ENCODE assay signal across 8 cellular contexts in the genomic region with DNA sequence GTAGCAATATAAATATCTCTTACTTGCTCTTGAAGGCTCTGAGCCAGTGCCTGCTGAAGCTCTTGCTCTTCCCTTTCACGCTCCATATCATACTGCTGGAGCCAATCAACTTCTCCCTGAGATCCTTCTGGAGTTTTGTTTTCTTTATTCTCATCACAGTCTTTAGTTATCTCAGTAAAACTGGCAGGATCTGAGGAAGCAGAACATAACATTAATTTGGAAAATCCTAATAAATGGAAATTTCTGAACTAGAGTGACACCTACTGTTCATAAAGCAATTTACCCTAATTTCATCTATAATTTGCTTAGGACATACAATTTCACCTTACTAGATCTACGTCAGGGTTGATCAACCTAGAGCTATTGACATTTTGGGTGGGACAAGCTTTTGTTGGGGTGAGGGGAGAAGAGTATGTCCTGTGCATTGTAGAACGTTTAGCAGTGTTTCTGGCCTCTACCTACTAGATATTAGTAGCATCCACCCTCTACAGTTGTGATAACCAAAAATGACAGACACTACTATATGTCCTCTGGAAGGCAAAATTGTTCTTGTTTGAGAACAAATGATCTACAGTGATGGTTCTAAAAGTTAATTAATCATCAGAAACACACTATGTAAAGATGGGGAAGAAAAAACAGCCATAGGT. TPM values are rescaled to one million over a fixed set of nuclear protein-coding genes. Genes with fewer than 3 reads are reported as not detected.
A peak's percentile ranks its signal among the peaks of the same experiment; 100 is the strongest.
DNase-seq lines count a peak whose midpoint lies in the region; ATAC-seq and TF ChIP-seq lines count a peak whose summit lies in the region.

No MANE protein-coding gene starts in this region.

- CTCF ChIA-PET in AG04450 (lab: Charles Lee) (interaction anchor here (0.5 to 2.1 kb wide), 21 partner anchors 8 to 194 kb away, joined by 3 to 18 read pairs (median 5); a partner anchor contains a TSS), HEK293 (lab: Yijun Ruan, JAX) (interaction anchor here (0.6 to 2.2 kb wide), 21 partner anchors 9 to 194 kb away, joined by 3 to 11 read pairs (median 3); a partner anchor contains a TSS)
- CTCF ChIA-PET in activated CD4-positive, alpha-beta memory T cell treated with anti-CD3 and anti-CD28 coated beads for 36 hours (lab: Charles Lee): interaction anchor here (0.8 to 1.7 kb wide), 11 partner anchors 8 to 191 kb away, joined by 3 to 7 read pairs (median 4); a partner anchor contains a TSS

- H3K4me3 ChIP-seq in AG04450 (ENCODE audit: low read depth, low read length) (no peak overlapping the region), HEK293 (ENCODE audit: low read depth, low read length) (no peak overlapping the region)

- POLR2A ChIA-PET in AG04450 (lab: Yijun Ruan, JAX) (no interaction called here), HEK293 (lab: Yijun Ruan, JAX) (no interaction called here)
- POLR2A ChIA-PET in activated CD4-positive, alpha-beta memory T cell treated with anti-CD3 and anti-CD28 coated beads for 36 hours (lab: Charles Lee): no interaction called here

- H3K36me3 Mint-ChIP-seq in activated CD4-positive, alpha-beta memory T cell treated with anti-CD3 and anti-CD28 coated beads for 36 hours: peaks cover 29% of the 10 kb centered on the region

- H3K4me3 Mint-ChIP-seq in activated CD4-positive, alpha-beta memory T cell treated with anti-CD3 and anti-CD28 coated beads for 36 hours: no peak overlapping the region

- H3K9me3 ChIP-seq in AG04450 (ENCODE audit: control insufficient read depth, insufficient read depth, low read length) (no peaks in the 10 kb centered on the region), HEK293 (ENCODE audit: control insufficient read depth, insufficient read depth, low read depth, low read length) (no peaks in the 10 kb centered on the region)

- no peaks in the 10 kb centered on the region for H3K4me1 ChIP-seq in HEK293 (ENCODE audit: control insufficient read depth, insufficient read depth, low read length)

- peaks cover 4% of the 10 kb centered on the region for H3K4me1 Mint-ChIP-seq in activated CD4-positive, alpha-beta memory T cell treated with anti-CD3 and anti-CD28 coated beads for 36 hours (ENCODE audit: low read depth)

- DNase-seq in AG04450 (ENCODE audit: low read depth, low spot score): no peak
- DNase-seq in astrocyte of the hippocampus (ENCODE audit: low read depth, low spot score): peak; percentile 21
- peak; percentile 2 for DNase-seq in kidney glomerular epithelial cell (lab: John Stamatoyannopoulos, UW)
- DNase-seq in activated CD4-positive, alpha-beta memory T cell treated with anti-CD3 and anti-CD28 coated beads for 36 hours: no peak
- DNase-seq in NCI-H187 treated with DMSO at 0.1 percent for 48 hours (lab: John Stamatoyannopoulos, UW): no peak

- TF ChIP-seq CTCF in AG04450 (IDR thresholded peaks at IDR 0.05; ENCODE audit: low read depth, low read length): peak; percentile 42
- peak; percentile 31; the same call in 1 of the 2 replicates for TF ChIP-seq CTCF in HEK293 (tag by site-specific recombination; IDR thresholded peaks at IDR 0.05)

- H3K9me3 Mint-ChIP-seq in activated CD4-positive, alpha-beta memory T cell treated with anti-CD3 and anti-CD28 coated beads for 36 hours: no peaks in the 10 kb centered on the region

- intact Hi-C loops in activated CD4-positive, alpha-beta memory T cell treated with anti-CD3 and anti-CD28 coated beads for 36 hours (cut with micrococcal nuclease): loop anchor here (1.0 to 2.0 kb wide), 2 partner anchors 59 to 165 kb away; no protein-coding TSS in a partner anchor

- ATAC-seq in HG03571 (IDR thresholded peaks at IDR 0.05; ENCODE audit: unreplicated experiment) (no peak), HG02973 (IDR thresholded peaks at IDR 0.05; ENCODE audit: unreplicated experiment) (no peak)

- no peaks in the 10 kb centered on the region for H3K27me3 Mint-ChIP-seq in activated CD4-positive, alpha-beta memory T cell treated with anti-CD3 and anti-CD28 coated beads for 36 hours

- H3K27me3 ChIP-seq in AG04450 (ENCODE audit: control insufficient read depth, insufficient read depth, low read length): no peaks in the 10 kb centered on the region

- no peak overlapping the region for H3K27ac Mint-ChIP-seq in activated CD4-positive, alpha-beta memory T cell treated with anti-CD3 and anti-CD28 coated beads for 36 hours

- H3K36me3 ChIP-seq in HEK293 (ENCODE audit: control insufficient read depth in 2 of 2, insufficient read depth in 1 of 2, low read length in 2 of 2): peaks cover 29 to 68% of the 10 kb centered on the region in 2 experiments

- no peak overlapping the region for H3K27ac ChIP-seq in AG04450 (ENCODE audit: low read depth, low read length)
- H3K27ac ChIP-seq in HEK293 (ENCODE audit: extremely low read depth, low read depth, low read length): no peak overlapping the region

TF ChIP-seq in HEK293, 187 proteins besides CTCF, POLR2A, EP300 and RAD21:
- TF ChIP-seq ZNF529 (tag by site-specific recombination; IDR thresholded peaks at IDR 0.05; ENCODE audit: insufficient replicate concordance): no peak
- no peak for TF ChIP-seq ZNF23 (tag by site-specific recombination; IDR thresholded peaks at IDR 0.05; ENCODE audit: borderline replicate concordance)
- TF ChIP-seq ZNF664 (tag by site-specific recombination; IDR thresholded peaks at IDR 0.05): no peak
- no peak for TF ChIP-seq TRIM28 (IDR thresholded peaks at IDR 0.05; ENCODE audit: borderline replicate concordance, low read length)
- TF ChIP-seq, protein P1, sequence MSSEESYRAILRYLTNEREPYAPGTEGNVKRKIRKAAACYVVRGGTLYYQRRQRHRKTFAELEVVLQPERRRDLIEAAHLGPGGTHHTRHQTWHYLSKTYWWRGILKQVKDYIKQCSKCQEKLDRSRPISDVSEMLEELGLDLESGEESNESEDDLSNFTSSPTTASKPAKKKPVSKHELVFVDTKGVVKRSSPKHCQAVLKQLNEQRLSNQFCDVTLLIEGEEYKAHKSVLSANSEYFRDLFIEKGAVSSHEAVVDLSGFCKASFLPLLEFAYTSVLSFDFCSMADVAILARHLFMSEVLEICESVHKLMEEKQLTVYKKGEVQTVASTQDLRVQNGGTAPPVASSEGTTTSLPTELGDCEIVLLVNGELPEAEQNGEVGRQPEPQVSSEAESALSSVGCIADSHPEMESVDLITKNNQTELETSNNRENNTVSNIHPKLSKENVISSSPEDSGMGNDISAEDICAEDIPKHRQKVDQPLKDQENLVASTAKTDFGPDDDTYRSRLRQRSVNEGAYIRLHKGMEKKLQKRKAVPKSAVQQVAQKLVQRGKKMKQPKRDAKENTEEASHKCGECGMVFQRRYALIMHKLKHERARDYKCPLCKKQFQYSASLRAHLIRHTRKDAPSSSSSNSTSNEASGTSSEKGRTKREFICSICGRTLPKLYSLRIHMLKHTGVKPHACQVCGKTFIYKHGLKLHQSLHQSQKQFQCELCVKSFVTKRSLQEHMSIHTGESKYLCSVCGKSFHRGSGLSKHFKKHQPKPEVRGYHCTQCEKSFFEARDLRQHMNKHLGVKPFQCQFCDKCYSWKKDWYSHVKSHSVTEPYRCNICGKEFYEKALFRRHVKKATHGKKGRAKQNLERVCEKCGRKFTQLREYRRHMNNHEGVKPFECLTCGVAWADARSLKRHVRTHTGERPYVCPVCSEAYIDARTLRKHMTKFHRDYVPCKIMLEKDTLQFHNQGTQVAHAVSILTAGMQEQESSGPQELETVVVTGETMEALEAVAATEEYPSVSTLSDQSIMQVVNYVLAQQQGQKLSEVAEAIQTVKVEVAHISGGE (tag by site-specific recombination; conservative IDR thresholded peaks at IDR 0.05; ENCODE audit: low read depth): no peak
- TF ChIP-seq ZNF654 (tag by site-specific recombination; IDR thresholded peaks at IDR 0.05; ENCODE audit: low read depth): peak; percentile 26

RNA-seq across cellular contexts. Expression of a gene that starts 47.2 kb away (rescaled TPM):
- polyA plus RNA-seq in AG04450 (2011; rRNA removed): 0.06 TPM in 1 of 2 replicates, not detected in the other
- polyA minus RNA-seq in AG04450 (2011; rRNA and poly(A)+ RNA removed): not detected in 2 replicates
- total RNA-seq in activated CD4-positive, alpha-beta memory T cell treated with anti-CD3 and anti-CD28 coated beads for 36 hours: not detected

Comparison
In these comparisons a context has a peak if more than half of its experiments do, and no peak if none do; other contexts are left out.
1. DNase-seq: peak in astrocyte of the hippocampus (single experiment) and kidney glomerular epithelial cell (single experiment); none in AG04450 (single experiment), activated CD4-positive, alpha-beta memory T cell treated with anti-CD3 and anti-CD28 coated beads for 36 hours (single experiment) and NCI-H187 treated with DMSO at 0.1 percent for 48 hours (single experiment).